Comparison of ENCODE assay signal across 17 cellular contexts in genomic region chr4:42646999-42647541, GRCh38. TPM values are rescaled to one million over a fixed set of nuclear protein-coding genes. Genes with fewer than 3 reads are reported as not detected.
DNase-seq lines count a peak whose midpoint lies in the region; ATAC-seq, FAIRE-seq and TF ChIP-seq lines count a peak whose summit lies in the region.
"Had no signal": no experiment of that assay in that cellular context is flagged by ENCODE, and none has a peak within 500 bp of the region (broad histone marks: within the 10 kb centered on the region; RNA-seq: fewer than 3 reads in every experiment).

No MANE protein-coding gene starts in this region.

- no peak for DNase-seq in Karpas-422
- DNase-seq in frontal cortex (ENCODE audit: low spot score in 2 of 2): no peak
- DNase-seq in psoas muscle: no peak
- no peak for DNase-seq in Right ventricle myocardium inferior (ENCODE audit: missing footprints)
- no peak for DNase-seq in D721Med (ENCODE audit: insufficient read length, low spot score)
- DNase-seq: Calu3, DMS79, GM23248, NCI-H1092, NCI-H1694, NCI-H446, PC-3 had no signal

- intact Hi-C loops in psoas muscle (cut with DNase I) (no loop called here), Right ventricle myocardium inferior (cut with DNase I) (no loop called here)

- peaks cover 97% of the 10 kb centered on the region for H3K79me2 ChIP-seq in Karpas-422 (ENCODE audit: low read length)

- peak overlapping the region; percentile 7 for H3K4me2 ChIP-seq in Karpas-422 (ENCODE audit: low read depth, low read length, poor library complexity, severe bottlenecking)

- no peak overlapping the region for H2AFZ ChIP-seq in Karpas-422 (ENCODE audit: low read length)
- H2AFZ ChIP-seq: GM23248 had no signal

- H3K9me3 ChIP-seq in Karpas-422 (ENCODE audit: low read length) (no peaks in the 10 kb centered on the region), psoas muscle (no peaks in the 10 kb centered on the region)

- H3K27ac ChIP-seq in Karpas-422 (ENCODE audit: low read length) (no peak overlapping the region), psoas muscle (peak overlapping the region; percentile 90)
- H3K27ac ChIP-seq: GM23248, HL-60 had no signal

- H3K36me3 ChIP-seq in Karpas-422 (ENCODE audit: insufficient read depth, low read length): no peaks in the 10 kb centered on the region
- no peaks in the 10 kb centered on the region for H3K36me3 ChIP-seq in psoas muscle (ENCODE audit: insufficient read depth in 1 of 2, low read depth in 1 of 2)

- no peak overlapping the region for H3K4me3 ChIP-seq in Karpas-422 (ENCODE audit: low read length)
- H3K4me3 ChIP-seq in psoas muscle: no peak overlapping the region
- H3K4me3 ChIP-seq: GM23248 had no signal

- ATAC-seq in psoas muscle (no peak), Right ventricle myocardium inferior (no peak), HG02588 (IDR thresholded peaks at IDR 0.05; ENCODE audit: unreplicated experiment) (no peak), GM18511 (IDR thresholded peaks at IDR 0.05; ENCODE audit: unreplicated experiment) (no peak)
- ATAC-seq: HCT116, PC-3 had no signal

- WGBS in psoas muscle, 3 donors: 67 to 83% (median 75%) methylated on average over 2 of the region's 2 CpGs

- H4K20me1 ChIP-seq in Karpas-422 (ENCODE audit: insufficient read depth, low read depth, low read length): no peaks in the 10 kb centered on the region; the same call in 1 of the 2 replicates

- H3K4me1 ChIP-seq in Karpas-422 (ENCODE audit: low read length) (peaks cover 80% of the 10 kb centered on the region), psoas muscle (peaks cover 58% of the 10 kb centered on the region)

- H3K9ac ChIP-seq in Karpas-422 (ENCODE audit: low read length): no peak overlapping the region
- H3K9ac ChIP-seq: GM23248 had no signal

- H3K27me3 ChIP-seq in Karpas-422 (ENCODE audit: low read length): no peaks in the 10 kb centered on the region
- H3K27me3 ChIP-seq in psoas muscle (ENCODE audit: insufficient read depth in 3 of 3, low read length in 2 of 3): no peaks in the 10 kb centered on the region

- TF ChIP-seq CTCF in GM12872 (IDR thresholded peaks at IDR 0.05; ENCODE audit: insufficient read depth, low read depth, low read length): peak; percentile 10; the same call in 1 of the 3 replicates
- TF ChIP-seq CTCF in psoas muscle (IDR thresholded peaks at IDR 0.05): no peak
- TF ChIP-seq CTCF in D721Med (IDR thresholded peaks at IDR 0.05; ENCODE audit: insufficient read depth, missing control alignments): no peak

- H3K9me2 ChIP-seq in Karpas-422 (replicated peaks; ENCODE audit: insufficient read depth, low read length): no peaks in the 10 kb centered on the region

- FAIRE-seq in frontal cortex (lab: Jason Lieb, UNC): peak; percentile 94
- FAIRE-seq in D721Med (lab: Jason Lieb, UNC): no peak

RNA-seq across cellular contexts. Expression of gene ATP8A1, which starts 9.8 kb away (rescaled TPM):
- total RNA-seq in Karpas-422 (2014; rRNA removed; shearing (Covaris generic); ENCODE audit: low replicate concordance): 41.7 and 67.2 TPM in 2 replicates
- total RNA-seq in frontal cortex (171 TPM), psoas muscle (10 to 100 TPM; 13.8 to 26.5 (median 18.2) TPM), Right ventricle myocardium inferior (14.6 TPM)
- 10 to 100 TPM in 1 of 3 donors, 1 to 10 TPM in 2; 2.2 to 14.7 (median 4.0) TPM for polyA plus RNA-seq in psoas muscle
